Comparison of ENCODE assay signal across 12 cellular contexts in the genomic region with DNA sequence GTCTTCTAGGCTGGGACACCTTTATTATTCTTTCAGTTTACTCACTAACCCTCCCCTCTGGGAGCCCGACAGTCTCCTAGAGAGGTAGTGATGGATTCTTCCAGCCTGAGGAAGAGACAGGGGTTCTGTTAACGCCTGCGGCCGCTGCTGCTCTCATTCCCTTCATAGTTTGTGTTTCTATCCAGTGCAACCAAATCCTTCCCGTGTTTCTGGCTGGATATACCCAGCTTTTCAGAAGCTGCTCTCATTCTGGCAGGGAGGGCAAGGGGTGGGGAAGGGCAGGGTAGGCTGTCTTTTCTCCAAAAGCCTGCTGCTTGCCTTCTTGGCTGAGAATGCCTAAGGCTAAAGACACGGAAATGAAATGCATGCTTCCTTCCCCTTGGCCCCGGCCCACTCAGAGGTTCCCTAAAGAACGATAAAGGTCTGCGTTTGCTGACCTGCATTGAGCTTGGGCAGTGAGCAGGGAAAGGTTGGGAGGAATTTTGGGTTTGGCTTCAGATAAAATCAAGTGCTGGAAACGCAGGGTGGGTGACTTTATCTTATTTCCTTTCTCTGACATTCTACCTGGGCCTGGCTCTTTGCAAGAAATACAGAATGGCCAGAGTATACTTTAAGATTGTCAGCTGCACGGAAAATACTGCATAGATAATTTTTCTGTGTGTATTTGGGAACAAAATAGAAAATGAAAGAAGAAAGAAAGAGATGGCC.
DNase-seq lines count a peak whose midpoint lies in the region; ATAC-seq and TF ChIP-seq lines count a peak whose summit lies in the region.
"Had no signal": no experiment of that assay in that cellular context is flagged by ENCODE, and none has a peak within 500 bp of the region (broad histone marks: within the 10 kb centered on the region; RNA-seq: fewer than 3 reads in every experiment).

No MANE protein-coding gene starts in this region.

- peak overlapping the region; percentile 69 for H3K4me3 ChIP-seq in ACC112 (ENCODE audit: low read depth, low read length)
- no peak overlapping the region for H3K4me3 ChIP-seq in NT2/D1 (ENCODE audit: insufficient read length, low read depth)
- H3K4me3 ChIP-seq in esophagus squamous epithelium = no peak overlapping the region
- H3K4me3 ChIP-seq in left lung = no peak overlapping the region
- H3K4me3 ChIP-seq: tibial nerve had no signal

- intact Hi-C loops in esophagus squamous epithelium (cut with DNase I) (no loop called here), left lung (cut with DNase I) (no loop called here)

- no peak for TF ChIP-seq CTCF in esophagus squamous epithelium (IDR thresholded peaks at IDR 0.05)
- no peak for TF ChIP-seq CTCF in left lung (IDR thresholded peaks at IDR 0.05)

- ATAC-seq in left lung (no peak), HG02870 (IDR thresholded peaks at IDR 0.05; ENCODE audit: unreplicated experiment) (no peak)
- ATAC-seq: activated naive CD8-positive, alpha-beta T cell treated with anti-CD3 and anti-CD28 coated beads, Interleukin-2, amount 50 U/mL, for 24 hours; naive thymus-derived CD8-positive, alpha-beta T cell had no signal

- H3K27me3 ChIP-seq in ACC112 (ENCODE audit: insufficient read depth, low read length) (no peaks in the 10 kb centered on the region), NT2/D1 (ENCODE audit: insufficient read depth, insufficient read length) (no peaks in the 10 kb centered on the region), esophagus squamous epithelium (no peaks in the 10 kb centered on the region), left lung (no peaks in the 10 kb centered on the region)
- H3K27me3 ChIP-seq: tibial nerve had no signal

- WGBS in esophagus squamous epithelium, 2 donors = 25 to 38% methylated on average over 9 to 11 of the region's 11 CpGs

- no peaks in the 10 kb centered on the region for H3K79me2 ChIP-seq in ACC112 (ENCODE audit: control insufficient read depth, insufficient read depth, low read length, unreplicated experiment)

- peak; percentile 66 for DNase-seq in NT2/D1 (ENCODE audit: low read depth, low spot score)
- DNase-seq in esophagus squamous epithelium (lab: John Stamatoyannopoulos, UW) = no peak
- peak; percentile 21 for DNase-seq in mucosa of gallbladder (ENCODE audit: low spot score)
- DNase-seq in NCI-H1694 treated with DMSO at 0.1 percent for 48 hours (lab: John Stamatoyannopoulos, UW) = no peak
- no peak for DNase-seq in COLO829 (ENCODE audit: low spot score)
- DNase-seq in left lung = no peak
- DNase-seq: activated naive CD8-positive, alpha-beta T cell treated with anti-CD3 and anti-CD28 coated beads, Interleukin-2, amount 50 U/mL, for 24 hours; KG1; naive thymus-derived CD8-positive, alpha-beta T cell had no signal

- H3K36me3 ChIP-seq in ACC112 (ENCODE audit: insufficient read depth, low read length) = no peaks in the 10 kb centered on the region
- peaks cover 4% of the 10 kb centered on the region for H3K36me3 ChIP-seq in NT2/D1 (ENCODE audit: insufficient read depth, insufficient read length, low read length)
- H3K36me3 ChIP-seq in esophagus squamous epithelium = peaks cover 0 to 20% (median 0%) of the 10 kb centered on the region in 3 donors
- H3K36me3 ChIP-seq in left lung = peaks cover 0 to 12% of the 10 kb centered on the region in 2 donors

- peak overlapping the region; percentile 17 for H3K9ac ChIP-seq in NT2/D1 (ENCODE audit: insufficient read length, low read depth)

- no peak for TF ChIP-seq POLR2A in esophagus squamous epithelium (IDR thresholded peaks at IDR 0.05)

- H3K9me3 ChIP-seq in NT2/D1 (ENCODE audit: insufficient read depth, low read length) (no peaks in the 10 kb centered on the region), esophagus squamous epithelium (no peaks in the 10 kb centered on the region), left lung (no peaks in the 10 kb centered on the region)
- H3K9me3 ChIP-seq: tibial nerve had no signal

- peaks cover 22% of the 10 kb centered on the region for H3K4me1 ChIP-seq in ACC112 (ENCODE audit: control insufficient read depth, insufficient read depth, low read length, unreplicated experiment)
- peaks cover 4% of the 10 kb centered on the region for H3K4me1 ChIP-seq in NT2/D1 (ENCODE audit: insufficient read depth, insufficient read length)
- peaks cover 0 to 16% (median 7%) of the 10 kb centered on the region in 3 donors for H3K4me1 ChIP-seq in esophagus squamous epithelium
- no peaks in the 10 kb centered on the region for H3K4me1 ChIP-seq in left lung

- H3K27ac ChIP-seq in ACC112 (ENCODE audit: low read depth, low read length) = peak overlapping the region; percentile 94
- H3K27ac ChIP-seq in esophagus squamous epithelium = peak overlapping the region; percentile 11 to 69 (median 53)
- peak overlapping the region in 1 of 2 donors; percentile 63 for H3K27ac ChIP-seq in left lung

- peak overlapping the region; percentile 51 for H2AFZ ChIP-seq in ACC112 (ENCODE audit: low read length, unreplicated experiment)

Comparison
In these comparisons a context has a peak if more than half of its experiments do, and no peak if none do; other contexts are left out.
1. DNase-seq: peak in NT2/D1 (single experiment) and mucosa of gallbladder (single experiment); none in esophagus squamous epithelium (single experiment), NCI-H1694 treated with DMSO at 0.1 percent for 48 hours (single experiment), COLO829 (single experiment) and left lung (0 of 2).